In the genomic region with DNA sequence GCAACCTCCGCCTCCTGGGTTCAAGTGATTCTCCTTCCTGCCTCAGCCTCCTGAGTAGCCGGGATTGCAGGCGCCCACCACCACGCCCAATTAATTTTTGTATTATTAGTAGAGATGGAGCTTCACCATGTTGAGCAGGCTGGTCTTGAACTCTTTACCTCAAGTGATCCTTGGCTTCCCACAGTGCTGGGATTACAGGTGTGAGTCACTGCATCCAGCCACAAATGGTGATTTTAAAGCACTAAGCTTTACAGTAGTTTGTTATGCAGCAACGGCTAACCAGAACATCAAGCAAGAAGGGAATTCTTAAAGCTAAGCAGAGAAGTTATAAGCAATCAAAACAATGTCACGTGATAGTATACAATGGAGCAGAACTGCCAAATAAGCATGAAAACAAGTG, we compare ENCODE assay signal across 32 cellular contexts.
"Had no signal": no experiment of that assay in that cellular context is flagged by ENCODE, and none has a peak within 500 bp of the region (broad histone marks: within the 10 kb centered on the region; RNA-seq: fewer than 3 reads in every experiment).

No MANE protein-coding gene starts in this region.

- H3K27ac Mint-ChIP-seq: activated CD4-positive, alpha-beta memory T cell treated with anti-CD3 and anti-CD28 coated beads for 36 hours; activated CD4-positive, alpha-beta T cell treated with anti-CD3 and anti-CD28 coated beads, Interleukin-2, amount 10 ng/mL, durations not matched to agents 24 days and 14 days; activated naive CD4-positive, alpha-beta T cell treated with anti-CD3 and anti-CD28 coated beads, Interleukin-2, amount 50 U/mL, for 24 hours; activated naive CD8-positive, alpha-beta T cell treated with anti-CD3 and anti-CD28 coated beads, Interleukin-2, amount 50 U/mL, for 24 hours; activated T-cell treated with anti-CD3 and anti-CD28 coated beads, Interleukin-2, amount 50 U/mL, for 24 hours; activated T-helper 2 cell treated with anti-CD3 and anti-CD28 coated beads, Interferon-gamma antibody, Interleukin-2, Interleukin-4, amounts not matched to agents 10 μg/mL and 5 μg/mL and 100 μg/mL, durations not matched to agents 14 hours and 24 hours and 36 hours; stimulated activated effector memory CD8-positive, alpha-beta T cell treated with anti-CD3 and anti-CD28 coated beads, Interleukin-12 subunit alpha, Interleukin-12 subunit beta, amount 100 ng/mL, for 72 hours; stimulated activated naive CD8-positive, alpha-beta T cell treated with anti-CD3 and anti-CD28 coated beads, Interleukin-15, amount 100 ng/mL, for 72 hours; type B pancreatic cell had no signal

- H3K4me3 Mint-ChIP-seq: activated CD4-positive, alpha-beta memory T cell treated with anti-CD3 and anti-CD28 coated beads for 36 hours; activated CD4-positive, alpha-beta T cell treated with anti-CD3 and anti-CD28 coated beads, Interleukin-2, amount 10 ng/mL, durations not matched to agents 24 days and 14 days; activated naive CD4-positive, alpha-beta T cell treated with anti-CD3 and anti-CD28 coated beads, Interleukin-2, amount 50 U/mL, for 24 hours; activated naive CD8-positive, alpha-beta T cell treated with anti-CD3 and anti-CD28 coated beads, Interleukin-2, amount 50 U/mL, for 24 hours; activated T-cell treated with anti-CD3 and anti-CD28 coated beads, Interleukin-2, amount 50 U/mL, for 24 hours; natural killer cell; stimulated activated effector memory CD8-positive, alpha-beta T cell treated with anti-CD3 and anti-CD28 coated beads, Interleukin-12 subunit alpha, Interleukin-12 subunit beta, amount 100 ng/mL, for 72 hours; stimulated activated naive CD8-positive, alpha-beta T cell treated with anti-CD3 and anti-CD28 coated beads, Interleukin-15, amount 100 ng/mL, for 72 hours; T-helper 1 cell treated with Interleukin-12 subunit alpha and Interleukin-12 subunit beta and Interleukin-4 antibody, amounts not matched to agents 30 μg/mL and 1 μg/mL, for 36 hours; type B pancreatic cell had no signal

- H3K27me3 ChIP-seq: dorsolateral prefrontal cortex, gastroesophageal sphincter, uterus had no signal

- H3K27ac ChIP-seq: coronary artery, dorsolateral prefrontal cortex, gastroesophageal sphincter, skin epidermis, uterus, WERI-Rb-1 had no signal

- H3K4me1 Mint-ChIP-seq: natural killer cell had no signal

- H3K4me3 ChIP-seq: coronary artery, dorsolateral prefrontal cortex, gastroesophageal sphincter, skin epidermis, uterus had no signal

- H3K4me1 ChIP-seq: gastroesophageal sphincter, uterus had no signal

- H3K9me3 Mint-ChIP-seq: activated CD4-positive, alpha-beta memory T cell treated with anti-CD3 and anti-CD28 coated beads for 36 hours; activated CD4-positive, alpha-beta T cell treated with anti-CD3 and anti-CD28 coated beads, Interleukin-2, amount 10 ng/mL, durations not matched to agents 24 days and 14 days; activated naive CD4-positive, alpha-beta T cell treated with anti-CD3 and anti-CD28 coated beads, Interleukin-2, amount 50 U/mL, for 24 hours; activated naive CD8-positive, alpha-beta T cell treated with anti-CD3 and anti-CD28 coated beads, Interleukin-2, amount 50 U/mL, for 24 hours; activated T-cell treated with anti-CD3 and anti-CD28 coated beads, Interleukin-2, amount 50 U/mL, for 24 hours; natural killer cell; stimulated activated effector memory CD8-positive, alpha-beta T cell treated with anti-CD3 and anti-CD28 coated beads, Interleukin-12 subunit alpha, Interleukin-12 subunit beta, amount 100 ng/mL, for 72 hours; stimulated activated naive CD8-positive, alpha-beta T cell treated with anti-CD3 and anti-CD28 coated beads, Interleukin-15, amount 100 ng/mL, for 72 hours; T-helper 1 cell treated with Interleukin-12 subunit alpha and Interleukin-12 subunit beta and Interleukin-4 antibody, amounts not matched to agents 30 μg/mL and 1 μg/mL, for 36 hours; type B pancreatic cell had no signal

- ATAC-seq: activated naive CD8-positive, alpha-beta T cell treated with anti-CD3 and anti-CD28 coated beads, Interleukin-2, amount 50 U/mL, for 24 hours; gastroesophageal sphincter; left colon; natural killer cell; sciatic nerve; stimulated activated effector memory CD8-positive, alpha-beta T cell treated with anti-CD3 and anti-CD28 coated beads, Interleukin-12 subunit alpha, Interleukin-12 subunit beta, amount 100 ng/mL, for 72 hours; stimulated activated naive CD8-positive, alpha-beta T cell treated with anti-CD3 and anti-CD28 coated beads, Interleukin-15, amount 100 ng/mL, for 72 hours had no signal

- DNase-seq: activated CD4-positive, alpha-beta memory T cell treated with anti-CD3 and anti-CD28 coated beads for 36 hours; activated CD4-positive, alpha-beta T cell treated with anti-CD3 and anti-CD28 coated beads, Interleukin-2, amount 10 ng/mL, durations not matched to agents 24 days and 14 days; activated CD4-positive, CD25-positive, alpha-beta regulatory T cell treated with anti-CD3 and anti-CD28 coated beads, Interleukin-2, amount 50 U/mL, for 72 hours; activated CD8-positive, alpha-beta memory T cell treated with anti-CD3 and anti-CD28 coated beads, Interleukin-2, amount 50 U/mL, for 4 hours; activated naive CD8-positive, alpha-beta T cell treated with anti-CD3 and anti-CD28 coated beads, Interleukin-2, amount 50 U/mL, for 24 hours; activated T-cell treated with anti-CD3 and anti-CD28 coated beads, Interleukin-2, amount 50 U/mL, for 24 hours; dorsolateral prefrontal cortex; effector memory CD4-positive, alpha-beta T cell; erythroblast; hippocampal formation; kidney; left colon; midbrain; natural killer cell; retina; stimulated activated CD4-positive, alpha-beta T cell treated with anti-CD3 and anti-CD28 coated beads, Interleukin-12 subunit alpha, Interleukin-12 subunit beta, amount 100 ng/mL, for 4 hours; stimulated activated CD4-positive, alpha-beta T cell treated with anti-CD3 and anti-CD28 coated beads, Interleukin-4, amount 100 ng/mL, for 1 hour; stimulated activated naive CD8-positive, alpha-beta T cell treated with anti-CD3 and anti-CD28 coated beads, Interleukin-15, amount 100 ng/mL, for 72 hours; substantia nigra; T-helper 9 cell; uterus; WERI-Rb-1 had no signal

- H3K27me3 Mint-ChIP-seq: activated CD4-positive, alpha-beta memory T cell treated with anti-CD3 and anti-CD28 coated beads for 36 hours; activated CD4-positive, alpha-beta T cell treated with anti-CD3 and anti-CD28 coated beads, Interleukin-2, amount 10 ng/mL, durations not matched to agents 24 days and 14 days; activated naive CD4-positive, alpha-beta T cell treated with anti-CD3 and anti-CD28 coated beads, Interleukin-2, amount 50 U/mL, for 24 hours; activated naive CD8-positive, alpha-beta T cell treated with anti-CD3 and anti-CD28 coated beads, Interleukin-2, amount 50 U/mL, for 24 hours; activated T-cell treated with anti-CD3 and anti-CD28 coated beads, Interleukin-2, amount 50 U/mL, for 24 hours; progenitor cell of endocrine pancreas; stimulated activated naive CD8-positive, alpha-beta T cell treated with anti-CD3 and anti-CD28 coated beads, Interleukin-15, amount 100 ng/mL, for 72 hours; type B pancreatic cell had no signal

- H3K36me3 ChIP-seq: uterus, WERI-Rb-1 had no signal
